In the genomic region with DNA sequence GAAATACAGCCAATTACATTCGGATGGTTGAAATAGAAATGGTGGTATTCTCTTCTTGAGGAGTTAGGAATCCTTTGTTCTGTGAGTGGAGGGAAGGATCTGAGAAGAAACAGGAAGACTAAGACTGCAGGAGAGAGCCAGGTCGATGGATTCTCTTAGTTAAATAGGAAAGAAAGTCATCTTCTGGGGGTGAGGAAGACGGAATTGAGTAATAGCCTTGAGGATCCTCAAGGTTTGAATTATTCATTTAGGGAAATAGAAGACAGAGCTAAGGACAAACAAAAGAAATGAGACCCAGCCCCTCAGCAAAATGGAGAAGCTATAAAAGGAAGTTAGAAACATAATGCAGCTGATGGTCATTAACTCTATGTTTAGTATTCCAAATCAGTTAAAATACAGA, we compare ENCODE assay signal across 10 cellular contexts. TPM values are rescaled to one million over a fixed set of nuclear protein-coding genes. Genes with fewer than 3 reads are reported as not detected.
DNase-seq lines count a peak whose midpoint lies in the region; ATAC-seq, FAIRE-seq and TF ChIP-seq lines count a peak whose summit lies in the region.
"Had no signal": no experiment of that assay in that cellular context is flagged by ENCODE, and none has a peak within 500 bp of the region (broad histone marks: within the 10 kb centered on the region; RNA-seq: fewer than 3 reads in every experiment).

No MANE protein-coding gene starts in this region.

- H3K9me3 ChIP-seq in left ventricle myocardium inferior (replicated peaks) (no peaks in the 10 kb centered on the region), astrocyte (ENCODE audit: insufficient read depth, low read depth, low read length) (no peaks in the 10 kb centered on the region), HepG2 (ENCODE audit: low read length) (no peaks in the 10 kb centered on the region), aorta (ENCODE audit: control insufficient read depth, low read length) (no peaks in the 10 kb centered on the region)

- H3K4me1 ChIP-seq in left ventricle myocardium inferior (peaks cover 76% of the 10 kb centered on the region), astrocyte (ENCODE audit: insufficient read depth, low read length) (peaks cover 5% of the 10 kb centered on the region), HepG2 (ENCODE audit: insufficient read depth, low read length) (peaks cover 58% of the 10 kb centered on the region), aorta (ENCODE audit: control insufficient read depth in 1 of 2, insufficient read depth in 2 of 2, low read length in 2 of 2) (peaks cover 3% of the 10 kb centered on the region in 2 donors)

- no peaks in the 10 kb centered on the region for H3K27me3 Mint-ChIP-seq in astrocyte (ENCODE audit: low read depth, unreplicated experiment)

- CTCF ChIA-PET in HepG2 (lab: Yijun Ruan, JAX; ENCODE audit: low intra/inter-chr PET ratio, low total read pairs): no interaction called here

- H3K4me3 ChIP-seq in left ventricle myocardium inferior (peak overlapping the region; percentile 88), astrocyte (ENCODE audit: insufficient read depth, low read depth, low read length) (peak overlapping the region; percentile 98), HepG2 (replicated peaks in 1 of 3; ENCODE audit: insufficient read depth in 1 of 3, low read depth in 2 of 3, low read length in 3 of 3) (peak overlapping the region; percentile 84 to 97 (median 92); a peak in 5 of 6 replicates), aorta (ENCODE audit: low read length in 2 of 2) (peak overlapping the region; percentile 87 to 92)

- TF ChIP-seq RAD21 in HepG2 (CRISPR knock-in tag; IDR thresholded peaks at IDR 0.05): no peak

- H3K4me3 Mint-ChIP-seq in astrocyte (ENCODE audit: unreplicated experiment): no peak overlapping the region

- H3K27ac Mint-ChIP-seq in astrocyte (ENCODE audit: unreplicated experiment): no peak overlapping the region

- no peak for FAIRE-seq in astrocyte (lab: Jason Lieb, UNC)
- FAIRE-seq in HepG2 (lab: Jason Lieb, UNC): no peak
- FAIRE-seq: endometrium, G401.6 had no signal

- H3K36me3 Mint-ChIP-seq in astrocyte (ENCODE audit: low read depth, unreplicated experiment): no peaks in the 10 kb centered on the region

- WGBS in HepG2 (ENCODE audit: low lambda C conversion rate): 13% methylated on average over 3 of the region's 3 CpGs
- 1% methylated on average over 3 of the region's 3 CpGs for WGBS in aorta, 2 donors

- peaks cover 50% of the 10 kb centered on the region for H4K20me1 ChIP-seq in astrocyte (ENCODE audit: insufficient read depth, low read length)
- H4K20me1 ChIP-seq in HepG2 (ENCODE audit: insufficient read depth, low read length): peaks cover 48% of the 10 kb centered on the region

- H3K79me2 ChIP-seq in astrocyte (ENCODE audit: insufficient read depth, low read length): peaks cover 64% of the 10 kb centered on the region
- peaks cover 63% of the 10 kb centered on the region for H3K79me2 ChIP-seq in HepG2 (ENCODE audit: insufficient read depth, low read length)

- BruUV-seq in HepG2 (replicated peaks; lab: Mats Ljungman, UMichigan): no TSS peak

- ATAC-seq in HepG2 (no peak), aorta (ENCODE audit: low FRiP score) (no peak), GM19397 (IDR thresholded peaks at IDR 0.05; ENCODE audit: unreplicated experiment) (no peak)

- peaks cover 16% of the 10 kb centered on the region for H3K4me1 Mint-ChIP-seq in astrocyte (ENCODE audit: low read depth, unreplicated experiment)

- DNase-seq in left ventricle myocardium inferior (no peak), cardiac septum (ENCODE audit: low spot score) (no peak), astrocyte (ENCODE audit: low read depth) (peak; percentile 24), HepG2 (ENCODE audit: low spot score) (no peak), aorta (no peak), NCI-H524 treated with DMSO at 0.1 percent for 48 hours (lab: John Stamatoyannopoulos, UW) (no peak)
- no peak for DNase-seq in activated CD8-positive, alpha-beta memory T cell treated with anti-CD3 and anti-CD28 coated beads, Interleukin-2, amount 50 U/mL, for 4 hours

- H2AFZ ChIP-seq in astrocyte (ENCODE audit: low read depth, low read length): no peak overlapping the region
- no peak overlapping the region for H2AFZ ChIP-seq in HepG2 (ENCODE audit: low read length)

- no peak for TF ChIP-seq POLR2A in HepG2 (IDR thresholded peaks at IDR 0.05; ENCODE audit: insufficient read depth in 1 of 2, low read depth in 2 of 2, low read length in 2 of 2)

- in situ Hi-C loops in HepG2 (cut with HindIII; ENCODE audit: extremely low pct_ligation_motif_present, low pct_unique_long_range_greater_than_20kb): loop anchor here (5.0 kb wide), 1 partner anchor 43 kb away; no protein-coding TSS in a partner anchor

- TF ChIP-seq EP300 in HepG2 (IDR thresholded peaks at IDR 0.05; ENCODE audit: low read depth in 2 of 2, low read length in 2 of 2) (no peak), HepG2 (CRISPR knock-in tag; IDR thresholded peaks at IDR 0.05; ENCODE audit: borderline replicate concordance) (no peak)

- H3K4me2 ChIP-seq in astrocyte (ENCODE audit: low read length): peak overlapping the region; percentile 99
- H3K4me2 ChIP-seq in HepG2 (ENCODE audit: low read depth, low read length): peak overlapping the region; percentile 96

- H3K36me3 ChIP-seq in left ventricle myocardium inferior: no peaks in the 10 kb centered on the region
- no peaks in the 10 kb centered on the region for H3K36me3 ChIP-seq in astrocyte (ENCODE audit: insufficient read depth, low read length)
- H3K36me3 ChIP-seq in HepG2 (replicated peaks in 1 of 2; ENCODE audit: control insufficient read depth in 1 of 2, insufficient read depth in 2 of 2, low read length in 2 of 2): no peaks in the 10 kb centered on the region; a peak in 1 of 5 replicates
- no peaks in the 10 kb centered on the region for H3K36me3 ChIP-seq in aorta (ENCODE audit: control insufficient read depth in 1 of 2, insufficient read depth in 2 of 2, low read length in 1 of 2)

- intact Hi-C loops in left ventricle myocardium inferior (cut with micrococcal nuclease): no loop called here
- intact Hi-C loops in cardiac septum (cut with DNase I): no loop called here
- intact Hi-C loops in HepG2 (cut with micrococcal nuclease; ENCODE audit: unreplicated experiment): loop anchor here (1.0 to 2.0 kb wide), 3 partner anchors 28 to 59 kb away; partner anchors contain the start of gene WDR35
- intact Hi-C loops in aorta (cut with DNase I): no loop called here

- POLR2A ChIA-PET in HepG2 (lab: Yijun Ruan, JAX): interaction anchor here (1.0 to 6.6 kb wide), 7 partner anchors 14 to 59 kb away, joined by 3 to 109 read pairs (median 9); partner anchors contain the start of gene MATN3

- H3K27me3 ChIP-seq in left ventricle myocardium inferior (ENCODE audit: low read depth): no peaks in the 10 kb centered on the region
- H3K27me3 ChIP-seq in astrocyte (ENCODE audit: insufficient read depth, low read length): no peaks in the 10 kb centered on the region
- H3K27me3 ChIP-seq in HepG2 (ENCODE audit: control insufficient read depth in 1 of 2, insufficient read depth in 2 of 2, low read length in 2 of 2): no peaks in the 10 kb centered on the region; a peak in 1 of 5 replicates
- no peaks in the 10 kb centered on the region for H3K27me3 ChIP-seq in aorta (ENCODE audit: control insufficient read depth in 1 of 2, insufficient read depth in 2 of 2, low read length in 1 of 2)

- H3K27ac ChIP-seq in left ventricle myocardium inferior (replicated peaks): peak overlapping the region; percentile 99
- peak overlapping the region; percentile 100 for H3K27ac ChIP-seq in astrocyte (ENCODE audit: low read depth, low read length)
- peak overlapping the region; percentile 97 for H3K27ac ChIP-seq in HepG2 (ENCODE audit: extremely low read length, insufficient read depth, low read length)
- H3K27ac ChIP-seq in aorta (ENCODE audit: low read depth in 1 of 2, low read length in 2 of 2): no peak overlapping the region

- H3K9ac ChIP-seq in astrocyte (ENCODE audit: low read length): peak overlapping the region; percentile 92
- H3K9ac ChIP-seq in HepG2 (ENCODE audit: insufficient read depth, low read depth, low read length): peak overlapping the region; percentile 96

- TF ChIP-seq CTCF in left ventricle myocardium inferior (IDR thresholded peaks at IDR 0.05; ENCODE audit: borderline replicate concordance) (no peak), astrocyte (IDR thresholded peaks at IDR 0.05; ENCODE audit: insufficient read depth, low read depth, low read length) (no peak), HepG2 (CRISPR knock-in tag; IDR thresholded peaks at IDR 0.05) (no peak)

- H3K9me3 Mint-ChIP-seq in astrocyte (ENCODE audit: unreplicated experiment): no peaks in the 10 kb centered on the region

RNA-seq across cellular contexts. Expression of gene LAPTM4A, which starts 1.8 kb away (rescaled TPM):
- total RNA-seq in left ventricle myocardium inferior (201 TPM), cardiac septum (134 TPM), astrocyte (300 and 337 TPM in 2 replicates), HepG2 (2016; rRNA removed; fragmentation: Illumina TruSeq; extraction: Trizol) (82.8 and 116 TPM in 2 replicates), aorta (100 to 1,000 TPM; 211 to 241 TPM)
- total RNA-seq in HepG2 (2016; cell fraction: cytosol; rRNA removed; fragmentation: Illumina TruSeq; extraction: Trizol; ENCODE audit: low read depth): 18.7 and 21.2 TPM in 2 replicates
- total RNA-seq in HepG2 (2016; cell fraction: insoluble cytoplasmic fraction; rRNA removed; fragmentation: Illumina TruSeq; extraction: Trizol): 83.7 and 119 TPM in 2 replicates
- 35.7 and 39.5 TPM in 2 replicates for total RNA-seq in HepG2 (2016; cell fraction: membrane; rRNA removed; fragmentation: Illumina TruSeq; extraction: Trizol)
- total RNA-seq in HepG2 (2016; cell fraction: nucleus; rRNA removed; fragmentation: Illumina TruSeq; extraction: Trizol): 127 and 144 TPM in 2 replicates
- polyA plus RNA-seq in HepG2 (2011; rRNA removed) (491 and 558 TPM in 2 replicates), aorta (100 to 1,000 TPM; 252 to 327 TPM)
- 344 and 527 TPM in 2 replicates for polyA plus RNA-seq in HepG2 (2011; cell fraction: cytosol; rRNA removed)
- 114 and 137 TPM in 2 replicates for polyA plus RNA-seq in HepG2 (2011; cell fraction: nucleus; rRNA removed)
- 288 and 349 TPM in 2 replicates for polyA plus RNA-seq in HepG2 (2012)
- polyA plus RNA-seq in HepG2 (2016; cell fraction: cytosol; fragmentation: Illumina TruSeq; extraction: Trizol; ENCODE audit: low read depth): 46.6 and 49.9 TPM in 2 replicates
- 181 and 190 TPM in 2 replicates for polyA plus RNA-seq in HepG2 (2016; cell fraction: insoluble cytoplasmic fraction; fragmentation: Illumina TruSeq; extraction: Trizol; ENCODE audit: low read depth)
- polyA plus RNA-seq in HepG2 (2016; cell fraction: membrane; fragmentation: Illumina TruSeq; extraction: Trizol; ENCODE audit: low read depth): 62.5 and 62.8 TPM in 2 replicates
- polyA plus RNA-seq in HepG2 (2016; cell fraction: nucleus; fragmentation: Illumina TruSeq; extraction: Trizol; ENCODE audit: insufficient read depth, low read depth): 365 and 398 TPM in 2 replicates
- polyA minus RNA-seq in HepG2 (2011; rRNA and poly(A)+ RNA removed; ENCODE audit: low replicate concordance): 123 and 176 TPM in 2 replicates
- polyA minus RNA-seq in HepG2 (2011; cell fraction: cytosol; rRNA and poly(A)+ RNA removed): 150 and 184 TPM in 2 replicates
- polyA minus RNA-seq in HepG2 (2011; cell fraction: nucleus; rRNA and poly(A)+ RNA removed): 93.0 and 135 TPM in 2 replicates

RNA-seq across cellular contexts. Expression of gene MATN3, which starts 37.2 kb away (rescaled TPM):
- total RNA-seq in left ventricle myocardium inferior (0.22 TPM), cardiac septum (0.11 TPM), astrocyte (11.4 and 13.3 TPM in 2 replicates), HepG2 (2016; rRNA removed; fragmentation: Illumina TruSeq; extraction: Trizol) (19.2 and 36.1 TPM in 2 replicates), aorta (1 to 10 TPM; 1.6 to 1.8 TPM)
- 2.3 and 3.4 TPM in 2 replicates for total RNA-seq in HepG2 (2016; cell fraction: cytosol; rRNA removed; fragmentation: Illumina TruSeq; extraction: Trizol; ENCODE audit: low read depth)
- 16.3 and 36.5 TPM in 2 replicates for total RNA-seq in HepG2 (2016; cell fraction: insoluble cytoplasmic fraction; rRNA removed; fragmentation: Illumina TruSeq; extraction: Trizol)
- total RNA-seq in HepG2 (2016; cell fraction: membrane; rRNA removed; fragmentation: Illumina TruSeq; extraction: Trizol): 10.9 and 12.3 TPM in 2 replicates
- 68.9 and 81.8 TPM in 2 replicates for total RNA-seq in HepG2 (2016; cell fraction: nucleus; rRNA removed; fragmentation: Illumina TruSeq; extraction: Trizol)
- polyA plus RNA-seq in HepG2 (2011; rRNA removed) (191 and 208 TPM in 2 replicates), aorta (1 to 10 TPM in 1 of 2 donors, under 1 TPM in 1; 0.13 to 1.9 TPM)
- polyA plus RNA-seq in HepG2 (2011; cell fraction: cytosol; rRNA removed): 101 and 153 TPM in 2 replicates
- 157 and 160 TPM in 2 replicates for polyA plus RNA-seq in HepG2 (2011; cell fraction: nucleus; rRNA removed)
- polyA plus RNA-seq in HepG2 (2012): 109 and 194 TPM in 2 replicates
- 4.3 and 4.6 TPM in 2 replicates for polyA plus RNA-seq in HepG2 (2016; cell fraction: cytosol; fragmentation: Illumina TruSeq; extraction: Trizol; ENCODE audit: low read depth)
- polyA plus RNA-seq in HepG2 (2016; cell fraction: insoluble cytoplasmic fraction; fragmentation: Illumina TruSeq; extraction: Trizol; ENCODE audit: low read depth): 26.1 and 30.5 TPM in 2 replicates
- 9.4 and 10.7 TPM in 2 replicates for polyA plus RNA-seq in HepG2 (2016; cell fraction: membrane; fragmentation: Illumina TruSeq; extraction: Trizol; ENCODE audit: low read depth)
- polyA plus RNA-seq in HepG2 (2016; cell fraction: nucleus; fragmentation: Illumina TruSeq; extraction: Trizol; ENCODE audit: insufficient read depth, low read depth): 150 and 151 TPM in 2 replicates
- 0.14 and 109 TPM in 2 replicates for polyA minus RNA-seq in HepG2 (2011; rRNA and poly(A)+ RNA removed; ENCODE audit: low replicate concordance)
- 73.2 and 97.4 TPM in 2 replicates for polyA minus RNA-seq in HepG2 (2011; cell fraction: cytosol; rRNA and poly(A)+ RNA removed)
- polyA minus RNA-seq in HepG2 (2011; cell fraction: nucleus; rRNA and poly(A)+ RNA removed): 125 and 126 TPM in 2 replicates

RNA-seq across cellular contexts. Expression of gene WDR35, which starts 59.7 kb away (rescaled TPM):
- total RNA-seq in left ventricle myocardium inferior (4.8 TPM), cardiac septum (5.1 TPM), astrocyte (9.1 and 9.6 TPM in 2 replicates), HepG2 (2016; rRNA removed; fragmentation: Illumina TruSeq; extraction: Trizol) (19.6 and 26.6 TPM in 2 replicates), aorta (1 to 10 TPM; 7.5 to 9.8 TPM)
- 2.4 and 2.8 TPM in 2 replicates for total RNA-seq in HepG2 (2016; cell fraction: cytosol; rRNA removed; fragmentation: Illumina TruSeq; extraction: Trizol; ENCODE audit: low read depth)
- total RNA-seq in HepG2 (2016; cell fraction: insoluble cytoplasmic fraction; rRNA removed; fragmentation: Illumina TruSeq; extraction: Trizol): 19.2 and 25.7 TPM in 2 replicates
- total RNA-seq in HepG2 (2016; cell fraction: membrane; rRNA removed; fragmentation: Illumina TruSeq; extraction: Trizol): 3.2 and 4.5 TPM in 2 replicates
- 30.6 and 31.4 TPM in 2 replicates for total RNA-seq in HepG2 (2016; cell fraction: nucleus; rRNA removed; fragmentation: Illumina TruSeq; extraction: Trizol)
- polyA plus RNA-seq in HepG2 (2011; rRNA removed) (8.2 and 11.1 TPM in 2 replicates), aorta (1 to 10 TPM; 1.9 to 5.9 TPM)
- 2.8 and 4.0 TPM in 2 replicates for polyA plus RNA-seq in HepG2 (2011; cell fraction: cytosol; rRNA removed)
- 17.1 and 18.5 TPM in 2 replicates for polyA plus RNA-seq in HepG2 (2011; cell fraction: nucleus; rRNA removed)
- polyA plus RNA-seq in HepG2 (2012): 6.4 and 8.8 TPM in 2 replicates
- 0.34 and 0.38 TPM in 2 replicates for polyA plus RNA-seq in HepG2 (2016; cell fraction: cytosol; fragmentation: Illumina TruSeq; extraction: Trizol; ENCODE audit: low read depth)
- polyA plus RNA-seq in HepG2 (2016; cell fraction: insoluble cytoplasmic fraction; fragmentation: Illumina TruSeq; extraction: Trizol; ENCODE audit: low read depth): 10.8 and 11.7 TPM in 2 replicates
- polyA plus RNA-seq in HepG2 (2016; cell fraction: membrane; fragmentation: Illumina TruSeq; extraction: Trizol; ENCODE audit: low read depth): 0.88 and 1.1 TPM in 2 replicates
- 35.7 and 36.8 TPM in 2 replicates for polyA plus RNA-seq in HepG2 (2016; cell fraction: nucleus; fragmentation: Illumina TruSeq; extraction: Trizol; ENCODE audit: insufficient read depth, low read depth)
- 4.9 and 7.4 TPM in 2 replicates for polyA minus RNA-seq in HepG2 (2011; rRNA and poly(A)+ RNA removed; ENCODE audit: low replicate concordance)
- 7.1 and 7.9 TPM in 2 replicates for polyA minus RNA-seq in HepG2 (2011; cell fraction: cytosol; rRNA and poly(A)+ RNA removed)
- polyA minus RNA-seq in HepG2 (2011; cell fraction: nucleus; rRNA and poly(A)+ RNA removed): 37.7 and 50.3 TPM in 2 replicates

Comparison
In these comparisons a context has a peak if more than half of its experiments do, and no peak if none do; other contexts are left out.
1. H3K27ac ChIP-seq: peak in left ventricle myocardium inferior (single experiment), astrocyte (single experiment) and HepG2 (single experiment); none in aorta (0 of 2).
2. Peak in every context shown above with its lines, with median percentiles within 50 percentile points of each other: H3K4me3 ChIP-seq.